In genomic region chrX:69027181-69028005, GRCh38 we compare ENCODE assay signal across 9 cellular contexts.
DNase-seq lines count a peak whose midpoint lies in the region; ATAC-seq, FAIRE-seq and TF ChIP-seq lines count a peak whose summit lies in the region.
"Had no signal": no experiment of that assay in that cellular context is flagged by ENCODE, and none has a peak within 500 bp of the region (broad histone marks: within the 10 kb centered on the region; RNA-seq: fewer than 3 reads in every experiment).

No MANE protein-coding gene starts in this region.

- H3K9ac ChIP-seq in endothelial cell of umbilical vein (replicated peaks; ENCODE audit: extremely low read depth, insufficient read depth, low read length) (no peak overlapping the region), parathyroid adenoma (no peak overlapping the region)

- H4K20me1 ChIP-seq in endothelial cell of umbilical vein (replicated peaks; ENCODE audit: control insufficient read depth, extremely low read depth, insufficient read depth, low read length): no peaks in the 10 kb centered on the region

- no peaks in the 10 kb centered on the region for H3K9me3 ChIP-seq in endothelial cell of umbilical vein (replicated peaks; ENCODE audit: control insufficient read depth, insufficient read depth, low read length)
- H3K9me3 ChIP-seq in parathyroid adenoma (ENCODE audit: control insufficient read depth, low read length): no peaks in the 10 kb centered on the region

- dilution Hi-C loops in endothelial cell of umbilical vein (cut with MboI; ENCODE audit: extremely low pct_ligation_motif_present, low sequenced_read_pairs): no loop called here

- intact Hi-C loops in endothelial cell of umbilical vein (cut with micrococcal nuclease): no loop called here

- peak overlapping the region; percentile 41 for H3K27ac ChIP-seq in endothelial cell of umbilical vein (ENCODE audit: insufficient read depth, low read depth, low read length)
- peak overlapping the region; percentile 88 for H3K27ac ChIP-seq in parathyroid adenoma

- no TSS peak for BruUV-seq in endothelial cell of umbilical vein (replicated peaks; lab: Mats Ljungman, UMichigan)

- H3K79me2 ChIP-seq in endothelial cell of umbilical vein (ENCODE audit: control insufficient read depth, insufficient read depth, low read length) (no peaks in the 10 kb centered on the region), parathyroid adenoma (no peaks in the 10 kb centered on the region)

- H3K36me3 ChIP-seq in endothelial cell of umbilical vein (ENCODE audit: control insufficient read depth in 2 of 2, extremely low read depth in 1 of 2, insufficient read depth in 2 of 2, low read length in 2 of 2) (no peaks in the 10 kb centered on the region), parathyroid adenoma (ENCODE audit: control insufficient read depth, insufficient read depth, low read length) (no peaks in the 10 kb centered on the region)

- TF ChIP-seq CTCF in endothelial cell of umbilical vein (IDR thresholded peaks at IDR 0.05; ENCODE audit: extremely low read depth in 1 of 2, insufficient read depth in 1 of 2, low read depth in 1 of 2, low read length in 2 of 2) (no peak), parathyroid adenoma (IDR thresholded peaks at IDR 0.05) (no peak)

- ATAC-seq in HG03095 (IDR thresholded peaks at IDR 0.05; ENCODE audit: unreplicated experiment) (peak; percentile 45), GM21737 (IDR thresholded peaks at IDR 0.05; ENCODE audit: unreplicated experiment) (no peak), HG03196 (IDR thresholded peaks at IDR 0.05; ENCODE audit: unreplicated experiment) (no peak)

- DNase-seq in GM18507 (ENCODE audit: extremely low spot score, insufficient read length, low read depth): no peak
- DNase-seq in endothelial cell of umbilical vein (ENCODE audit: low read depth, low spot score): peak; percentile 55
- DNase-seq in T-helper 2 cell: no peak
- no peak for DNase-seq in SHP77 treated with DMSO at 0.1 percent for 48 hours (lab: John Stamatoyannopoulos, UW)
- DNase-seq: midbrain had no signal

- no peaks in the 10 kb centered on the region for H3K9me1 ChIP-seq in endothelial cell of umbilical vein (replicated peaks; ENCODE audit: control insufficient read depth, extremely low read depth, insufficient read depth, low read length)

- H2AFZ ChIP-seq in endothelial cell of umbilical vein (ENCODE audit: low read depth, low read length): no peak overlapping the region
- peak overlapping the region; percentile 72 for H2AFZ ChIP-seq in parathyroid adenoma

- H3K4me1 ChIP-seq in endothelial cell of umbilical vein (ENCODE audit: control insufficient read depth, extremely low read depth, insufficient read depth, low read length): peaks cover 15% of the 10 kb centered on the region
- peaks cover 24% of the 10 kb centered on the region for H3K4me1 ChIP-seq in parathyroid adenoma

- POLR2A ChIA-PET in endothelial cell of umbilical vein (lab: Charles Lee): interaction anchor here (2.1 kb wide), 1 partner anchor 199 kb away, joined by 12 read pairs; the partner anchor contains the start of gene EFNB1

- H3K4me3 ChIP-seq in endothelial cell of umbilical vein (replicated peaks in 1 of 3; ENCODE audit: insufficient read depth in 1 of 3, low read depth in 1 of 3, low read length in 3 of 3): no peak overlapping the region
- no peak overlapping the region for H3K4me3 ChIP-seq in parathyroid adenoma (ENCODE audit: low read depth, low read length)

- H3K4me2 ChIP-seq in endothelial cell of umbilical vein (ENCODE audit: insufficient read depth, low read length): no peak overlapping the region
- H3K4me2 ChIP-seq in parathyroid adenoma (ENCODE audit: low read length): no peak overlapping the region

- FAIRE-seq in GM18507 (lab: Jason Lieb, UNC) (peak; percentile 87), endothelial cell of umbilical vein (lab: Jason Lieb, UNC) (peak; percentile 59)

- H3K27me3 ChIP-seq in endothelial cell of umbilical vein (ENCODE audit: control insufficient read depth in 2 of 2, insufficient read depth in 2 of 2, low read length in 2 of 2) (no peaks in the 10 kb centered on the region), parathyroid adenoma (ENCODE audit: control insufficient read depth, insufficient read depth, low read length) (no peaks in the 10 kb centered on the region)

- CTCF ChIA-PET in endothelial cell of umbilical vein (lab: Charles Lee): interaction anchor here (3.5 kb wide), 1 partner anchor 199 kb away, joined by 23 read pairs; the partner anchor contains the start of gene EFNB1

- no peak for TF ChIP-seq POLR2A in endothelial cell of umbilical vein (IDR thresholded peaks at IDR 0.05; ENCODE audit: low read depth, low read length)

TF ChIP-seq in endothelial cell of umbilical vein, 7 proteins besides CTCF, POLR2A, EP300 and RAD21:
- peak; percentile 13 for TF ChIP-seq FOS (IDR thresholded peaks at IDR 0.05; ENCODE audit: borderline replicate concordance, insufficient read depth, low read length)
- no peak for TF ChIP-seq GATA2 (IDR thresholded peaks at IDR 0.05; ENCODE audit: insufficient read depth, insufficient read length, low read depth, low read length)
TF ChIP-seq in endothelial cell of umbilical vein: peak in this region for 1.
